ENCODE assay signal across 3 cellular contexts in genomic region chr2:169571571-169571970, GRCh38.
TF ChIP-seq lines count a peak whose summit lies in the region.

No MANE protein-coding gene starts in this region.

TF ChIP-seq in SK-N-SH, 30 proteins besides CTCF, POLR2A, EP300 and RAD21:
- TF ChIP-seq PBX3 (IDR thresholded peaks at IDR 0.05) (no peak), NRF1 (IDR thresholded peaks at IDR 0.05; ENCODE audit: low read depth, low read length) (no peak)

TF ChIP-seq in SK-N-SH treated with all-trans-retinoic acid at 6 μM for 48 hours, 23 proteins besides CTCF, POLR2A, EP300 and RAD21 (continued from another document):
- TF ChIP-seq ZNF70 (CRISPR knock-in tag; IDR thresholded peaks at IDR 0.05) (no peak), CSRNP3 (CRISPR knock-in tag; IDR thresholded peaks at IDR 0.05) (no peak), RARB (CRISPR knock-in tag; IDR thresholded peaks at IDR 0.05) (no peak), ZNF8 (CRISPR knock-in tag; IDR thresholded peaks at IDR 0.05) (no peak), ARNTL (CRISPR knock-in tag; IDR thresholded peaks at IDR 0.05; ENCODE audit: borderline replicate concordance, low read depth) (no peak), POU6F1 (CRISPR knock-in tag; IDR thresholded peaks at IDR 0.05; ENCODE audit: borderline replicate concordance, low read depth) (no peak), SNAI2 (CRISPR knock-in tag; IDR thresholded peaks at IDR 0.05) (no peak), ZFP3 (CRISPR knock-in tag; IDR thresholded peaks at IDR 0.05) (no peak)

TF ChIP-seq in neural cell, 6 proteins besides CTCF, POLR2A, EP300 and RAD21 (continued from another document):
- TF ChIP-seq REST (IDR thresholded peaks at IDR 0.05; ENCODE audit: borderline replicate concordance) = no peak
- no peak for TF ChIP-seq SMC3 (conservative IDR thresholded peaks at IDR 0.05; ENCODE audit: poor library complexity)
- no peak for TF ChIP-seq TAF1 (IDR thresholded peaks at IDR 0.05; ENCODE audit: low read depth)
